Comparison of ENCODE assay signal across 8 cellular contexts in the genomic region with DNA sequence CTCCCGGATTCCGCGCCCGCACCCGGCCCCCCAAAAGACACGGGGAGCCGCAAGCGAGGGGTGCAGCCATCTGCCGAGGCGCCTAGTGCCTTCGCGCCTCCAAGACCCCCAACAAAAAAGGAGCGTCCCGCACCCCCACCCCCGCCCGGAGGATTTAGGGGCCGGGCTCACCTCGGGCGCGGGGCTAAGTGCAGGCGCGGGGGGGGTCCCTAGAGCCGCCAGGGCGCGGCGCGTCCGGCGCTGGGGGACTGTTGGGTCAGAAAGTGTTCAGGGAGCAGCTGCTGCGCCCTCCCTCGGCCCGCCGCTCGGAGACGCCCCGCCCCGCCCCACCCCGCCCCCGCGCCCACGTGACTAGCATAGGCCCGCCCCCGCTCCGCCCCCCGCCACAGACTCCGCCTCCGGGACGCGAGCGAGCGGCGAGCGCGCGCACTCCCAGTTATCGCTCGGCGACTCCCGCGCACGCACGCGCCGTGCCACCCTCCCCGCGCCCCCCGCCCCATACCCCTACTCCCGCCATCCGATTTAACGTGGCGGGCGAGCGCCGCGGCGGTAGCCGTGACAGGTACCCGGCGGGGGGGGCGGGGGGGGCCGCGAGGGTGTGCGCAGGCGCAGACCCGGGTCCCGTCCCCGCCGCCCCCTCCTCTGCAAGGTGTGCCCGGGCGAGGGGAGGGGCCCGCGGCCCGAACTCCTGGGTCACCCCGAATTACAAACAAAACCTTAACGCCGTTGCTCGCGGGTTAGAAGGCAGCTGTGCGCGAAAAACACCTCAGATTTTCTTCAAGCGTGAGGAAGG. TPM values are rescaled to one million over a fixed set of nuclear protein-coding genes. Genes with fewer than 3 reads are reported as not detected.
DNase-seq lines count a peak whose midpoint lies in the region; ATAC-seq lines count a peak whose summit lies in the region.

No MANE protein-coding gene starts in this region.

- peak overlapping the region; percentile 67 for H3K27ac Mint-ChIP-seq in activated CD8-positive, alpha-beta T cell treated with anti-CD3 and anti-CD28 coated beads, Interleukin-2, amount 10 ng/mL, durations not matched to agents 7 days and 5 days

- H3K9me3 Mint-ChIP-seq in activated CD8-positive, alpha-beta T cell treated with anti-CD3 and anti-CD28 coated beads, Interleukin-2, amount 10 ng/mL, durations not matched to agents 7 days and 5 days (ENCODE audit: insufficient read depth) = no peaks in the 10 kb centered on the region

- no peaks in the 10 kb centered on the region for H3K36me3 ChIP-seq in effector memory CD4-positive, alpha-beta T cell (ENCODE audit: control insufficient read depth, insufficient read depth, low read length)
- no peaks in the 10 kb centered on the region for H3K36me3 ChIP-seq in mesenchymal stem cell (ENCODE audit: control insufficient read depth in 1 of 2, insufficient read depth in 2 of 2, low read depth in 1 of 2, low read length in 2 of 2)

- H3K4me1 Mint-ChIP-seq in activated CD8-positive, alpha-beta T cell treated with anti-CD3 and anti-CD28 coated beads, Interleukin-2, amount 10 ng/mL, durations not matched to agents 7 days and 5 days (ENCODE audit: low read depth) = peaks cover 20% of the 10 kb centered on the region

- peaks cover 8% of the 10 kb centered on the region for H3K4me1 ChIP-seq in effector memory CD4-positive, alpha-beta T cell (ENCODE audit: control insufficient read depth, insufficient read depth, low read length, poor library complexity, severe bottlenecking)
- peaks cover 9% of the 10 kb centered on the region for H3K4me1 ChIP-seq in mesenchymal stem cell (ENCODE audit: control insufficient read depth, insufficient read depth, low read depth, low read length)

- ATAC-seq in HG03066 (IDR thresholded peaks at IDR 0.05; ENCODE audit: low read depth, unreplicated experiment) = peak; percentile 48
- peak; percentile 83 for ATAC-seq in activated CD8-positive, alpha-beta T cell treated with anti-CD3 and anti-CD28 coated beads, Interleukin-2, amount 10 ng/mL, durations not matched to agents 7 days and 5 days

- H2AFZ ChIP-seq in mesenchymal stem cell (ENCODE audit: low read depth, low read length) = peak overlapping the region; percentile 27

- H4K91ac ChIP-seq in mesenchymal stem cell (ENCODE audit: low read length) = peak overlapping the region; percentile 68

- peak overlapping the region in 1 of 2 experiments; percentile 74 for H3K14ac ChIP-seq in mesenchymal stem cell (ENCODE audit: low read length in 2 of 2)

- no peaks in the 10 kb centered on the region for H3K9me3 ChIP-seq in effector memory CD4-positive, alpha-beta T cell (ENCODE audit: control insufficient read depth, low read length)
- no peaks in the 10 kb centered on the region for H3K9me3 ChIP-seq in mesenchymal stem cell (ENCODE audit: control insufficient read depth, low read length)

- H2BK12ac ChIP-seq in mesenchymal stem cell (ENCODE audit: low read length in 2 of 2) = no peak overlapping the region

- no peaks in the 10 kb centered on the region for H3K36me3 Mint-ChIP-seq in activated CD8-positive, alpha-beta T cell treated with anti-CD3 and anti-CD28 coated beads, Interleukin-2, amount 10 ng/mL, durations not matched to agents 7 days and 5 days (ENCODE audit: low read depth)

- peak overlapping the region in 1 of 2 experiments; percentile 80 for H3K4ac ChIP-seq in mesenchymal stem cell (ENCODE audit: low read depth in 1 of 2, low read length in 2 of 2)

- peak overlapping the region; percentile 57 for H2BK5ac ChIP-seq in mesenchymal stem cell (ENCODE audit: low read depth, low read length, poor library complexity, severe bottlenecking)

- peak overlapping the region; percentile 69 for H3K4me3 ChIP-seq in effector memory CD4-positive, alpha-beta T cell (ENCODE audit: insufficient read depth, low read depth, low read length, poor library complexity, severe bottlenecking)
- peak overlapping the region; percentile 80 to 81 for H3K4me3 ChIP-seq in mesenchymal stem cell (ENCODE audit: insufficient read depth in 1 of 2, low read depth in 1 of 2, low read length in 2 of 2)

- no peaks in the 10 kb centered on the region for H3K79me1 ChIP-seq in mesenchymal stem cell (replicated peaks; ENCODE audit: low read length, poor library complexity, severe bottlenecking)

- H3K4me3 Mint-ChIP-seq in activated CD8-positive, alpha-beta T cell treated with anti-CD3 and anti-CD28 coated beads, Interleukin-2, amount 10 ng/mL, durations not matched to agents 7 days and 5 days = peak overlapping the region; percentile 77

- DNase-seq in DMS 273 (lab: John Stamatoyannopoulos, UW; ENCODE audit: unreplicated experiment) (peak; percentile 89), DMS 273 treated with DMSO at 0.1 percent for 48 hours (lab: John Stamatoyannopoulos, UW) (no peak), NCI-H748 treated with DMSO at 0.1 percent for 48 hours (lab: John Stamatoyannopoulos, UW) (peak; percentile 65), mesenchymal stem cell (peak; percentile 76)
- DNase-seq in activated CD8-positive, alpha-beta T cell treated with anti-CD3 and anti-CD28 coated beads, Interleukin-2, amount 10 ng/mL, durations not matched to agents 7 days and 5 days = peak; percentile 84
- peak; percentile 67 to 85 (median 80) for DNase-seq in effector memory CD4-positive, alpha-beta T cell
- peak; percentile 73 for DNase-seq in stimulated activated CD8-positive, alpha-beta memory T cell treated with anti-CD3 and anti-CD28 coated beads, Interleukin-12 subunit alpha, Interleukin-12 subunit beta, amount 100 ng/mL, for 1 hour (ENCODE audit: low read depth)

- H3K23ac ChIP-seq in mesenchymal stem cell (ENCODE audit: low read length in 2 of 2) = no peak overlapping the region

- H3K27ac ChIP-seq in effector memory CD4-positive, alpha-beta T cell (ENCODE audit: insufficient read depth, low read length, poor library complexity, severe bottlenecking) = no peak overlapping the region
- peak overlapping the region; percentile 64 for H3K27ac ChIP-seq in mesenchymal stem cell (ENCODE audit: low read length, poor library complexity, severe bottlenecking)

- WGBS in mesenchymal stem cell = 1% methylated on average over 26 of the region's 101 CpGs

- POLR2A ChIA-PET in activated CD8-positive, alpha-beta T cell treated with anti-CD3 and anti-CD28 coated beads, Interleukin-2, amount 10 ng/mL, durations not matched to agents 7 days and 5 days (lab: Charles Lee) = interaction anchor here (0.6 to 0.7 kb wide), 2 partner anchors 24 to 119 kb away, joined by 3 to 5 read pairs; no protein-coding TSS in a partner anchor

- no peak overlapping the region for H2AK5ac ChIP-seq in mesenchymal stem cell (ENCODE audit: low read length, severe bottlenecking)

- peak overlapping the region; percentile 83 for H3K9ac ChIP-seq in mesenchymal stem cell (ENCODE audit: low read length)

- peak overlapping the region; percentile 54 to 80 for H3K18ac ChIP-seq in mesenchymal stem cell (ENCODE audit: low read depth in 1 of 2, low read length in 2 of 2)

- H2BK15ac ChIP-seq in mesenchymal stem cell (ENCODE audit: low read depth, poor library complexity, severe bottlenecking) = peak overlapping the region; percentile 28

- peaks cover 35% of the 10 kb centered on the region for H3K27me3 Mint-ChIP-seq in activated CD8-positive, alpha-beta T cell treated with anti-CD3 and anti-CD28 coated beads, Interleukin-2, amount 10 ng/mL, durations not matched to agents 7 days and 5 days (ENCODE audit: low read depth)

- CTCF ChIA-PET in activated CD8-positive, alpha-beta T cell treated with anti-CD3 and anti-CD28 coated beads, Interleukin-2, amount 10 ng/mL, durations not matched to agents 7 days and 5 days (lab: Charles Lee) = interaction anchor here (1.6 kb wide), 1 partner anchor 347 kb away, joined by 5 read pairs; no protein-coding TSS in a partner anchor

- no peaks in the 10 kb centered on the region for H3K27me3 ChIP-seq in effector memory CD4-positive, alpha-beta T cell (replicated peaks; ENCODE audit: control insufficient read depth, insufficient read depth, low read length, poor library complexity, severe bottlenecking)
- H3K27me3 ChIP-seq in mesenchymal stem cell (ENCODE audit: control insufficient read depth in 1 of 2, insufficient read depth in 1 of 2, low read length in 2 of 2) = peaks cover 12 to 22% of the 10 kb centered on the region in 2 experiments

- peak overlapping the region; percentile 60 for H4K8ac ChIP-seq in mesenchymal stem cell (ENCODE audit: low read length)

- H2BK120ac ChIP-seq in mesenchymal stem cell (ENCODE audit: low read depth, low read length) = peak overlapping the region; percentile 61

- peak overlapping the region; percentile 94 for H3K4me2 ChIP-seq in mesenchymal stem cell (ENCODE audit: low read length, poor library complexity, severe bottlenecking)

RNA-seq across cellular contexts. Expression of gene KCNJ4, which starts 56.2 kb away (rescaled TPM):
- not detected for total RNA-seq in activated CD8-positive, alpha-beta T cell treated with anti-CD3 and anti-CD28 coated beads, Interleukin-2, amount 10 ng/mL, durations not matched to agents 7 days and 5 days
- polyA plus RNA-seq in mesenchymal stem cell (2013, experiment 1 of 2) = 0.08 TPM
- polyA plus RNA-seq in mesenchymal stem cell (2013, experiment 2 of 2) = 0.05 TPM
